ENCODE assay signal across 25 cellular contexts in genomic region chr19:56138069-56138468, GRCh38. TPM values are rescaled to one million over a fixed set of nuclear protein-coding genes. Genes with fewer than 3 reads are reported as not detected.
DNase-seq lines count a peak whose midpoint lies in the region; ATAC-seq and TF ChIP-seq lines count a peak whose summit lies in the region.
"Had no signal": no experiment of that assay in that cellular context is flagged by ENCODE, and none has a peak within 500 bp of the region (broad histone marks: within the 10 kb centered on the region; RNA-seq: fewer than 3 reads in every experiment).

No MANE protein-coding gene starts in this region.

- peaks cover 39% of the 10 kb centered on the region for H3K4me1 Mint-ChIP-seq in stimulated activated memory B cell treated with anti-CD40 and anti-IgM and Interleukin-4, amounts not matched to agents 10 μg/mL and 1 μg/mL and 100 μg/mL, for 72 hours
- peaks cover 27% of the 10 kb centered on the region for H3K4me1 Mint-ChIP-seq in CD8-positive, alpha-beta T cell (ENCODE audit: low read depth)

- H3K27me3 ChIP-seq in liver (ENCODE audit: control insufficient read depth in 4 of 4, insufficient read depth in 4 of 4, low read length in 3 of 4) = no peaks in the 10 kb centered on the region
- no peaks in the 10 kb centered on the region for H3K27me3 ChIP-seq in CD8-positive, alpha-beta T cell (ENCODE audit: insufficient read depth, low read length)
- H3K27me3 ChIP-seq: brain microvascular endothelial cell, gastrocnemius medialis, SJCRH30 had no signal

- H3K27ac Mint-ChIP-seq in stimulated activated memory B cell treated with anti-CD40 and anti-IgM and Interleukin-4, amounts not matched to agents 10 μg/mL and 1 μg/mL and 100 μg/mL, for 72 hours = peak overlapping the region; percentile 18
- H3K27ac Mint-ChIP-seq in CD8-positive, alpha-beta T cell = no peak overlapping the region
- H3K27ac Mint-ChIP-seq: activated naive CD8-positive, alpha-beta T cell treated with anti-CD3 and anti-CD28 coated beads for 36 hours; activated T-cell treated with anti-CD3 and anti-CD28 coated beads, Interleukin-2, amount 50 U/mL, for 72 hours; T-helper 17 cell had no signal

- H3K36me3 Mint-ChIP-seq in stimulated activated memory B cell treated with anti-CD40 and anti-IgM and Interleukin-4, amounts not matched to agents 10 μg/mL and 1 μg/mL and 100 μg/mL, for 72 hours = no peaks in the 10 kb centered on the region
- H3K36me3 Mint-ChIP-seq in CD8-positive, alpha-beta T cell = peaks cover 5% of the 10 kb centered on the region
- H3K36me3 Mint-ChIP-seq: mesothelial cell of epicardium had no signal

- TF ChIP-seq POLR2A in erythroblast (IDR thresholded peaks at IDR 0.05; ENCODE audit: low read length) = no peak

- no peak overlapping the region for H3K4me3 Mint-ChIP-seq in stimulated activated memory B cell treated with anti-CD40 and anti-IgM and Interleukin-4, amounts not matched to agents 10 μg/mL and 1 μg/mL and 100 μg/mL, for 72 hours
- H3K4me3 Mint-ChIP-seq in CD8-positive, alpha-beta T cell = no peak overlapping the region
- H3K4me3 Mint-ChIP-seq: activated naive CD8-positive, alpha-beta T cell treated with anti-CD3 and anti-CD28 coated beads for 36 hours; T-helper 17 cell had no signal

- H3K27me3 Mint-ChIP-seq in stimulated activated memory B cell treated with anti-CD40 and anti-IgM and Interleukin-4, amounts not matched to agents 10 μg/mL and 1 μg/mL and 100 μg/mL, for 72 hours = no peaks in the 10 kb centered on the region
- no peaks in the 10 kb centered on the region for H3K27me3 Mint-ChIP-seq in CD8-positive, alpha-beta T cell (ENCODE audit: low read depth)
- H3K27me3 Mint-ChIP-seq: activated naive CD8-positive, alpha-beta T cell treated with anti-CD3 and anti-CD28 coated beads for 36 hours; T-helper 17 cell had no signal

- H3K9ac ChIP-seq in liver (ENCODE audit: low read depth in 1 of 2, low read length in 2 of 2) = no peak overlapping the region
- H3K9ac ChIP-seq: KMS-11 had no signal

- H3K36me3 ChIP-seq in liver (ENCODE audit: control insufficient read depth in 4 of 4, insufficient read depth in 3 of 4, low read depth in 1 of 4, low read length in 3 of 4) = no peaks in the 10 kb centered on the region
- no peaks in the 10 kb centered on the region for H3K36me3 ChIP-seq in CD8-positive, alpha-beta T cell (ENCODE audit: insufficient read depth, low read length)
- H3K36me3 ChIP-seq: gastrocnemius medialis, SJCRH30 had no signal

- intact Hi-C loops in CD8-positive, alpha-beta T cell (cut with DNase I, micrococcal nuclease) = no loop called here

- no peak for TF ChIP-seq RAD21 in liver (IDR thresholded peaks at IDR 0.05)

- CTCF ChIA-PET in CD8-positive, alpha-beta T cell (lab: Charles Lee) = interaction anchor here (1.3 to 1.7 kb wide), 2 partner anchors 33 to 172 kb away, joined by 3 read pairs; no protein-coding TSS in a partner anchor

- H3K27ac ChIP-seq in liver (ENCODE audit: low read depth in 1 of 2, low read length in 2 of 2) = peak overlapping the region; percentile 58 to 62
- no peak overlapping the region for H3K27ac ChIP-seq in CD8-positive, alpha-beta T cell (ENCODE audit: low read depth, low read length)
- H3K27ac ChIP-seq: brain microvascular endothelial cell, gastrocnemius medialis, KMS-11, SJCRH30 had no signal

- no peak for TF ChIP-seq CTCF in LNCaP clone FGC (IDR thresholded peaks at IDR 0.05; ENCODE audit: control insufficient read depth, extremely low read depth, insufficient read depth)
- TF ChIP-seq CTCF in liver (IDR thresholded peaks at IDR 0.05; ENCODE audit: low read depth, low read length, missing input control) = no peak
- TF ChIP-seq CTCF in CD8-positive, alpha-beta T cell (IDR thresholded peaks at IDR 0.05) = no peak

- no peaks in the 10 kb centered on the region for H3K9me3 ChIP-seq in liver (ENCODE audit: control insufficient read depth in 4 of 4, low read length in 3 of 4)
- H3K9me3 ChIP-seq in CD8-positive, alpha-beta T cell (ENCODE audit: low read length) = no peaks in the 10 kb centered on the region
- H3K9me3 ChIP-seq: Caco-2, gastrocnemius medialis, SJCRH30 had no signal

- H3K9me3 Mint-ChIP-seq in stimulated activated memory B cell treated with anti-CD40 and anti-IgM and Interleukin-4, amounts not matched to agents 10 μg/mL and 1 μg/mL and 100 μg/mL, for 72 hours = no peaks in the 10 kb centered on the region
- no peaks in the 10 kb centered on the region for H3K9me3 Mint-ChIP-seq in CD8-positive, alpha-beta T cell
- H3K9me3 Mint-ChIP-seq: activated naive CD8-positive, alpha-beta T cell treated with anti-CD3 and anti-CD28 coated beads for 36 hours; activated T-cell treated with anti-CD3 and anti-CD28 coated beads, Interleukin-2, amount 50 U/mL, for 72 hours; mesothelial cell of epicardium had no signal

- H3K4me3 ChIP-seq in LNCaP clone FGC (ENCODE audit: low read depth, low read length) = no peak overlapping the region
- no peak overlapping the region for H3K4me3 ChIP-seq in liver (ENCODE audit: low read depth in 1 of 3, low read length in 3 of 3)
- no peak overlapping the region for H3K4me3 ChIP-seq in CD8-positive, alpha-beta T cell (ENCODE audit: low read depth, low read length)
- H3K4me3 ChIP-seq: gastrocnemius medialis, SJCRH30 had no signal

- H3K4me1 ChIP-seq in liver (ENCODE audit: control insufficient read depth in 4 of 4, insufficient read depth in 4 of 4, low read length in 3 of 4) = peaks cover 5 to 53% (median 52%) of the 10 kb centered on the region in 4 donors
- peaks cover 20% of the 10 kb centered on the region for H3K4me1 ChIP-seq in CD8-positive, alpha-beta T cell (ENCODE audit: insufficient read depth, low read length)
- H3K4me1 ChIP-seq: SJCRH30 had no signal

- 28% methylated on average over 3 of the region's 3 CpGs for WGBS in liver

- DNase-seq in LNCaP clone FGC (ENCODE audit: low read depth) = peak; percentile 75
- peak; percentile 76 for DNase-seq in amniotic epithelial cell (ENCODE audit: low read depth)
- no peak for DNase-seq in AG08396 (ENCODE audit: low spot score)
- DNase-seq in CD8-positive, alpha-beta T cell = no peak
- no peak for DNase-seq in erythroblast (lab: John Stamatoyannopoulos, UW)
- DNase-seq: activated naive CD8-positive, alpha-beta T cell treated with anti-CD3 and anti-CD28 coated beads for 36 hours; activated T-cell treated with anti-CD3 and anti-CD28 coated beads, Interleukin-2, amount 50 U/mL, for 72 hours; brain microvascular endothelial cell; Caco-2; gastrocnemius medialis; NCI-H1105 treated with DMSO at 0.1 percent for 48 hours; NCI-H774; SJCRH30; stimulated activated CD4-positive, alpha-beta T cell treated with anti-CD3 and anti-CD28 coated beads, Interleukin-12 subunit alpha, Interleukin-12 subunit beta, amount 100 ng/mL, for 4 hours; T-helper 17 cell had no signal

- ATAC-seq in stimulated activated memory B cell treated with anti-CD40 and anti-IgM and Interleukin-4, amounts not matched to agents 10 μg/mL and 1 μg/mL and 100 μg/mL, for 72 hours = no peak
- no peak for ATAC-seq in GM21529 (IDR thresholded peaks at IDR 0.05; ENCODE audit: unreplicated experiment)
- no peak for ATAC-seq in CD8-positive, alpha-beta T cell
- ATAC-seq: activated T-cell treated with anti-CD3 and anti-CD28 coated beads, Interleukin-2, amount 50 U/mL, for 72 hours; gastrocnemius medialis; T-helper 17 cell had no signal

- POLR2A ChIA-PET in CD8-positive, alpha-beta T cell (lab: Charles Lee) = no interaction called here

TF ChIP-seq in liver, 16 proteins besides CTCF, POLR2A, EP300 and RAD21 (continues in another document):
- TF ChIP-seq SP1 (IDR thresholded peaks at IDR 0.05) (peak; percentile 60), FOXA2 (IDR thresholded peaks at IDR 0.05) (no peak), ZBTB33 (IDR thresholded peaks at IDR 0.05) (no peak), YY1 (IDR thresholded peaks at IDR 0.05) (peak; percentile 35), FOXA1 (IDR thresholded peaks at IDR 0.05) (no peak), RXRA (IDR thresholded peaks at IDR 0.05) (peak; percentile 28 to 55), EGR1 (IDR thresholded peaks at IDR 0.05; ENCODE audit: low read depth in 2 of 2) (no peak)

RNA-seq across cellular contexts. Expression of gene ZNF444, which starts 3.0 kb away (rescaled TPM):
- 10 to 100 TPM; 16.0 to 26.1 TPM for total RNA-seq in liver
- polyA plus RNA-seq in liver = 10 to 100 TPM in 1 of 2 donors, 1 to 10 TPM in 1; 6.1 to 30.4 TPM
- total RNA-seq in CD8-positive, alpha-beta T cell = 10 to 100 TPM; 17.2 to 18.6 TPM

RNA-seq across cellular contexts. Expression of gene ZNF787, which starts 17.0 kb away (rescaled TPM):
- total RNA-seq in liver = 10 to 100 TPM; 17.6 to 23.6 TPM
- polyA plus RNA-seq in liver = 10 to 100 TPM in 1 of 2 donors, 1 to 10 TPM in 1; 2.9 to 20.1 TPM
- total RNA-seq in CD8-positive, alpha-beta T cell = 10 to 100 TPM; 10.2 to 10.8 TPM

RNA-seq across cellular contexts. Expression of gene GALP, which starts 37.7 kb away (rescaled TPM):
- total RNA-seq in liver = not detected
- under 1 TPM; 0.08 to 0.63 TPM for polyA plus RNA-seq in liver
- total RNA-seq in CD8-positive, alpha-beta T cell = not detected
- total RNA-seq: activated CD8-positive, alpha-beta memory T cell treated with anti-CD3 and anti-CD28 coated beads for 36 hours; activated naive CD8-positive, alpha-beta T cell treated with anti-CD3 and anti-CD28 coated beads for 36 hours; activated T-cell treated with anti-CD3 and anti-CD28 coated beads, Interleukin-2, amount 50 U/mL, for 72 hours; Caco-2; Daoy; dermis blood vessel endothelial cell; endothelial cell of umbilical vein; gastrocnemius medialis; HT-29; mesothelial cell of epicardium; SJCRH30; T-helper 17 cell had no signal
- polyA plus RNA-seq: endothelial cell of umbilical vein had no signal

RNA-seq across cellular contexts. Expression of gene ZSCAN5B, which starts 59.5 kb away (rescaled TPM):
- under 1 TPM in 1 of 2 donors, not detected in 1; 0.08 TPM for total RNA-seq in liver
- not detected for polyA plus RNA-seq in liver
- not detected for total RNA-seq in CD8-positive, alpha-beta T cell
- total RNA-seq: activated CD8-positive, alpha-beta memory T cell treated with anti-CD3 and anti-CD28 coated beads for 36 hours; activated naive CD8-positive, alpha-beta T cell treated with anti-CD3 and anti-CD28 coated beads for 36 hours; activated T-cell treated with anti-CD3 and anti-CD28 coated beads, Interleukin-2, amount 50 U/mL, for 72 hours; Caco-2; Daoy; dermis blood vessel endothelial cell; endothelial cell of umbilical vein; gastrocnemius medialis; HT-29; T-helper 17 cell had no signal

Comparison
In these comparisons a context has a peak if more than half of its experiments do, and no peak if none do; other contexts are left out.
1. DNase-seq: peak in LNCaP clone FGC (single experiment) and amniotic epithelial cell (single experiment); none in AG08396 (single experiment), CD8-positive, alpha-beta T cell (0 of 7) and erythroblast (0 of 2).